Comparison of ENCODE assay signal across 8 cellular contexts in the genomic region with DNA sequence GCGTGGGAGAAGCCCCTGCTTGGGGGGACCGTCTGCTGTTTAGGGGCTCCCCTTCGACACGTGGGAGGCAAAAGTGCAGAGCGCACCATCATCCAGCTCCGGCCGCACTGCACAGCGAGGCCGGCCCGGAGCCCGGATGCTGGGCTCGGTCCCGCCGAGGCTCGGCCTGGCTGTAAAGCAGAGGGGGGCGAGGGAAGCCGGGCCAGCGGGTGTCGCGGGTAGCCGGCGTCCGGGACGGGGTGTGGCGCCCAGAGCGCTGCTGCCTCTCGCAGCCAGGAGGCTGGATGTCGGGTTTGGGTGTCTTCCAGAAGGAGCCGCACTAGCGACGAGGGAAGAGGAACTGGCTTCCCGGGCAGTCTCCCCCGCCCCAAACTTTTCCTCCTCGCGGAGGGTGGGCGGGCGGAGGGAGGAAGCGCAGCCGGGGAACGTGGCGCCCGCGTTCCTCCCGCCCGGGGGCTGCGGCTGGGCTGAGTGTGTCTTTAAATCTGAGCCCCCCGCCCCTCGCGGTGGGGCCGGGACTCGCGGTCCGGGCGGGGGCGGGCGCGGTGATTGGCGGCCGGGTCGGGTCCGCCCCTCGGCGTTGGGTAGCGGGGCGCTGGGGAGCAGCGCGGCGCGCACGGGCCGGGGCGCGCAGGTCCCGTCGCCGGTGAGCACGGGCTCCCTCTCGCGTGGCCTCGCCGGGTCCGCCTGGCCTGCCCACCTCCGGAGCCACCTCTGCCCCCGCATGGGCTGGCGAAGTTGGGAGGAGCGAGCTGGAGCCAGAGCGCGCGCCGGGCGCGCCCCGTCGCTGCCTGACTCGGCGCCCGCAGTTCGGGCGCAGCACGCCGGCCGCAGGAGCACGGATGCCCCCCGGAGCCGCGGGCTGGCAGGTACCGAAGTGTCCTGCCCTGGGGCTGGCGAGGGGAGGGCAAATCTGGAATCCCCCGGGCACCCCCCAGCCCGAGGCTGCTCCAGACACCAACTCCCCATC. TPM values are rescaled to one million over a fixed set of nuclear protein-coding genes. Genes with fewer than 3 reads are reported as not detected.
DNase-seq lines count a peak whose midpoint lies in the region; ATAC-seq and TF ChIP-seq lines count a peak whose summit lies in the region.

Gene PALD1 (plus strand): TSS at position 577 of the 970 bp plus-strand sequence. CDS start 47,185 bp downstream, outside the sequence.

- peak in 3 of 4 experiments; percentile 50 to 56 (median 52) for TF ChIP-seq CTCF in gastroesophageal sphincter (IDR thresholded peaks at IDR 0.05)

- TF ChIP-seq EP300 in gastroesophageal sphincter (IDR thresholded peaks at IDR 0.05), result no peak

- no peaks in the 10 kb centered on the region for H3K9me3 ChIP-seq in gastroesophageal sphincter
- no peaks in the 10 kb centered on the region for H3K9me3 ChIP-seq in neuron (ENCODE audit: low read length)

- H2AFZ ChIP-seq in neuron (ENCODE audit: low read depth, low read length), result peak within 1 kb of the TSS; percentile 86

- peak; percentile 33 to 51 for TF ChIP-seq POLR2A in gastroesophageal sphincter (IDR thresholded peaks at IDR 0.05)

- ATAC-seq in GM18868 (IDR thresholded peaks at IDR 0.05; ENCODE audit: unreplicated experiment) (peak; percentile 30), gastroesophageal sphincter (peak; percentile 73), HG03565 (IDR thresholded peaks at IDR 0.05; ENCODE audit: unreplicated experiment) (no peak)

- H3K4me3 ChIP-seq in gastroesophageal sphincter (peak within 1 kb of the TSS; percentile 52 to 60), neuron (ENCODE audit: low read length) (peak within 1 kb of the TSS; percentile 65)

- no CpG with 5 or more reads among the region's 110 CpGs for WGBS in gastroesophageal sphincter (ENCODE audit: low coverage in 1 of 2), 2 donors

- DNase-seq in ACHN, result peak; percentile 49
- DNase-seq in NOMO-1 treated with DMSO at 0.1 percent for 48 hours (lab: John Stamatoyannopoulos, UW; ENCODE audit: unreplicated experiment), result peak; percentile 3
- DNase-seq in activated effector memory CD4-positive, alpha-beta T cell treated with Interleukin-2 at 50 U/mL for 16 hours, result peak; percentile 13
- peak; percentile 76 for DNase-seq in ureter (ENCODE audit: low spot score)

- no peaks in the 10 kb centered on the region for H3K27me3 ChIP-seq in gastroesophageal sphincter
- H3K27me3 ChIP-seq in neuron (ENCODE audit: insufficient read depth, low read length), result peaks cover 24% of the 10 kb centered on the region

- H3K36me3 ChIP-seq in gastroesophageal sphincter (no peaks in the 10 kb centered on the region), neuron (ENCODE audit: insufficient read depth, low read length) (no peaks in the 10 kb centered on the region)

- peak within 1 kb of the TSS; percentile 31 to 84 (median 84) for H3K27ac ChIP-seq in gastroesophageal sphincter

- in situ Hi-C loops in ACHN (cut with HindIII; ENCODE audit: low pct_ligation_motif_present, low pct_unique_long_range_greater_than_20kb, low sequenced_read_pairs), result no loop called here

- peaks cover 5 to 61% (median 29%) of the 10 kb centered on the region in 3 donors for H3K4me1 ChIP-seq in gastroesophageal sphincter
- H3K4me1 ChIP-seq in neuron (ENCODE audit: insufficient read depth, low read length), result peaks cover 7% of the 10 kb centered on the region

RNA-seq across cellular contexts. Expression of gene PALD1, which starts in this region (rescaled TPM):
- total RNA-seq in gastroesophageal sphincter, result 10 to 100 TPM; 12.5 to 19.8 (median 14.7) TPM
- 11.0 TPM for total RNA-seq in ureter

Comparison
In these comparisons a context has a peak if more than half of its experiments do, and no peak if none do; other contexts are left out.
1. DNase-seq: peak in every context shown above with its lines; median percentile 76 in ureter; 49 in ACHN; 13 in activated effector memory CD4-positive, alpha-beta T cell treated with Interleukin-2 at 50 U/mL for 16 hours; 3 in NOMO-1 treated with DMSO at 0.1 percent for 48 hours.